In genomic region chr1:2587860-2588571, GRCh38 we compare ENCODE assay signal across 10 cellular contexts. TPM values are rescaled to one million over a fixed set of nuclear protein-coding genes. Genes with fewer than 3 reads are reported as not detected.
DNase-seq lines count a peak whose midpoint lies in the region; ATAC-seq and TF ChIP-seq lines count a peak whose summit lies in the region.
"Had no signal": no experiment of that assay in that cellular context is flagged by ENCODE, and none has a peak within 500 bp of the region (broad histone marks: within the 10 kb centered on the region; RNA-seq: fewer than 3 reads in every experiment).

No MANE protein-coding gene starts in this region.

- H3K27me3 ChIP-seq in breast epithelium, result no peaks in the 10 kb centered on the region
- no peaks in the 10 kb centered on the region for H3K27me3 ChIP-seq in aorta (ENCODE audit: control insufficient read depth in 1 of 2, insufficient read depth in 2 of 2, low read length in 1 of 2)

- no peaks in the 10 kb centered on the region for H3K27me3 Mint-ChIP-seq in mesothelial cell of epicardium (ENCODE audit: low read depth)

- H3K4me1 Mint-ChIP-seq in mesothelial cell of epicardium, result peaks cover 31% of the 10 kb centered on the region

- no peak for TF ChIP-seq POLR2A in breast epithelium (IDR thresholded peaks at IDR 0.05)

- H3K27ac ChIP-seq in breast epithelium (no peak overlapping the region), aorta (ENCODE audit: low read depth in 1 of 2, low read length in 2 of 2) (no peak overlapping the region)

- intact Hi-C loops in Right ventricle myocardium inferior (cut with DNase I), result loop anchor here (2.0 kb wide), 1 partner anchor 55 kb away; no protein-coding TSS in a partner anchor
- intact Hi-C loops in cardiac septum (cut with DNase I), result loop anchor here (2.0 to 10.0 kb wide), 5 partner anchors 39 to 1037 kb away; partner anchors contain the start of genes PANK4, PEX10 and TPRG1L
- intact Hi-C loops in breast epithelium (cut with DNase I; ENCODE audit: low total_unique reads), result no loop called here
- intact Hi-C loops in aorta (cut with DNase I), result loop anchor here (2.0 to 10.0 kb wide), 3 partner anchors 55 to 396 kb away; partner anchors contain the start of genes FAAP20 (in 1 of the 2) and PANK4 (in 1 of the 2)

- H3K27ac Mint-ChIP-seq in mesothelial cell of epicardium, result no peak overlapping the region

- DNase-seq in Right ventricle myocardium inferior (ENCODE audit: missing footprints) (peak; percentile 57), cardiac septum (ENCODE audit: low spot score) (no peak), breast epithelium (ENCODE audit: low spot score in 2 of 2) (no peak), mesothelial cell of epicardium (ENCODE audit: low spot score in 2 of 2, unreplicated experiment in 2 of 2) (peak in 1 of 2 experiments; percentile 8), aorta (peak; percentile 52 to 71), HCEC 1CT (no peak), GM19240 (ENCODE audit: insufficient read length, low spot score) (no peak)
- no peak for DNase-seq in stimulated activated CD4-positive, alpha-beta T cell treated with anti-CD3 and anti-CD28 coated beads, Interleukin-1b, Interleukin-23, amount 100 ng/mL, for 48 hours
- DNase-seq: activated CD8-positive, alpha-beta memory T cell treated with anti-CD3 and anti-CD28 coated beads for 24 hours; NCI-H510A treated with DMSO at 0.1 percent for 48 hours had no signal

- peak overlapping the region; percentile 81 for H3K4me3 Mint-ChIP-seq in mesothelial cell of epicardium

- H3K36me3 ChIP-seq in breast epithelium (no peaks in the 10 kb centered on the region), aorta (ENCODE audit: control insufficient read depth in 1 of 2, insufficient read depth in 2 of 2, low read length in 1 of 2) (no peaks in the 10 kb centered on the region)

- WGBS in aorta, 2 donors, result 90 to 92% methylated on average over 19 of the region's 19 CpGs

- ATAC-seq in Right ventricle myocardium inferior, result no peak
- no peak for ATAC-seq in aorta (ENCODE audit: low FRiP score)

- TF ChIP-seq CTCF in breast epithelium (IDR thresholded peaks at IDR 0.05) (no peak), mesothelial cell of epicardium (IDR thresholded peaks at IDR 0.05; ENCODE audit: unreplicated experiment) (no peak)

- peak overlapping the region; percentile 62 to 82 (median 76) for H3K4me3 ChIP-seq in breast epithelium
- no peak overlapping the region for H3K4me3 ChIP-seq in aorta (ENCODE audit: low read length in 2 of 2)

- H3K9me3 ChIP-seq in breast epithelium (no peaks in the 10 kb centered on the region), aorta (ENCODE audit: control insufficient read depth, low read length) (no peaks in the 10 kb centered on the region)

- peaks cover 0 to 22% of the 10 kb centered on the region in 2 donors for H3K4me1 ChIP-seq in breast epithelium
- H3K4me1 ChIP-seq in aorta (ENCODE audit: control insufficient read depth in 1 of 2, insufficient read depth in 2 of 2, low read length in 2 of 2), result no peaks in the 10 kb centered on the region

- H3K9me3 Mint-ChIP-seq in mesothelial cell of epicardium, result no peaks in the 10 kb centered on the region

- no peaks in the 10 kb centered on the region for H3K36me3 Mint-ChIP-seq in mesothelial cell of epicardium

RNA-seq across cellular contexts. Expression of gene PRXL2B, which starts 1.4 kb away (rescaled TPM):
- total RNA-seq in Right ventricle myocardium inferior, result 12.2 TPM
- 3.4 TPM for total RNA-seq in cardiac septum
- total RNA-seq in breast epithelium, result 10 to 100 TPM in 2 of 3 donors, 1 to 10 TPM in 1; 4.8 to 15.8 (median 14.4) TPM
- total RNA-seq in mesothelial cell of epicardium, result 33.4 to 37.1 TPM (median 34.7 TPM) in 3 replicates
- total RNA-seq in aorta, result 10 to 100 TPM in 1 of 2 donors, 1 to 10 TPM in 1; 7.1 to 15.1 TPM
- polyA plus RNA-seq in aorta, result 1 to 10 TPM; 6.4 to 7.8 TPM

RNA-seq across cellular contexts. Expression of gene TNFRSF14, which starts 31.8 kb away (rescaled TPM):
- 15.7 TPM for total RNA-seq in Right ventricle myocardium inferior
- 13.8 TPM for total RNA-seq in cardiac septum
- 10 to 100 TPM; 55.8 to 75.8 (median 67.8) TPM for total RNA-seq in breast epithelium
- total RNA-seq in mesothelial cell of epicardium, result 1.1 to 1.3 TPM (median 1.2 TPM) in 3 replicates
- 10 to 100 TPM; 33.9 to 89.1 TPM for total RNA-seq in aorta
- 100 to 1,000 TPM in 1 of 2 donors, 10 to 100 TPM in 1; 55.7 to 137 TPM for polyA plus RNA-seq in aorta

RNA-seq across cellular contexts. Expression of gene MMEL1, which starts 44.8 kb away (rescaled TPM):
- total RNA-seq in Right ventricle myocardium inferior, result 0.35 TPM
- total RNA-seq in cardiac septum, result not detected
- total RNA-seq in breast epithelium, result 10 to 100 TPM in 1 of 3 donors, 1 to 10 TPM in 1, not detected in 1; 9.2 to 12.7 TPM
- total RNA-seq in mesothelial cell of epicardium, result 2.2 to 4.5 TPM (median 3.4 TPM) in 3 replicates
- 1 to 10 TPM in 1 of 2 donors, under 1 TPM in 1; 0.94 to 2.4 TPM for total RNA-seq in aorta
- polyA plus RNA-seq in aorta, result 1 to 10 TPM in 1 of 2 donors, under 1 TPM in 1; 0.63 to 1.8 TPM

RNA-seq across cellular contexts. Expression of gene HES5, which starts 58.0 kb away (rescaled TPM):
- total RNA-seq in Right ventricle myocardium inferior (1.3 TPM), cardiac septum (2.0 TPM), breast epithelium (not detected), mesothelial cell of epicardium (not detected in 3 replicates), aorta (1 to 10 TPM in 1 of 2 donors, under 1 TPM in 1; 0.36 to 2.1 TPM)
- polyA plus RNA-seq in aorta, result not detected

Comparison
In these comparisons a context has a peak if more than half of its experiments do, and no peak if none do; other contexts are left out.
1. DNase-seq: peak in Right ventricle myocardium inferior (single experiment) and aorta (2 of 2); none in cardiac septum (single experiment), breast epithelium (0 of 2), stimulated activated CD4-positive, alpha-beta T cell treated with anti-CD3 and anti-CD28 coated beads, Interleukin-1b, Interleukin-23, amount 100 ng/mL, for 48 hours (single experiment), HCEC 1CT (single experiment) and GM19240 (single experiment).
2. H3K4me3 ChIP-seq: peak in breast epithelium (3 of 3); none in aorta (0 of 2).